Comparison of ENCODE assay signal across 12 cellular contexts in genomic region chr17:38416840-38417209, GRCh38. TPM values are rescaled to one million over a fixed set of nuclear protein-coding genes. Genes with fewer than 3 reads are reported as not detected.
DNase-seq lines count a peak whose midpoint lies in the region; ATAC-seq and TF ChIP-seq lines count a peak whose summit lies in the region.
"Had no signal": no experiment of that assay in that cellular context is flagged by ENCODE, and none has a peak within 500 bp of the region (broad histone marks: within the 10 kb centered on the region; RNA-seq: fewer than 3 reads in every experiment).

No MANE protein-coding gene starts in this region.

- peak overlapping the region in 9 of 11 experiments; percentile 13 to 99 (median 96); a peak in 16 of 22 replicates for H3K4me2 ChIP-seq in BLaER1 treated with 17β-estradiol and CSF1 and Interleukin-3, amounts not matched to agents 10 nM and 100 nM

- TF ChIP-seq CTCF in foreskin keratinocyte (conservative IDR thresholded peaks at IDR 0.05): no peak

- no peaks in the 10 kb centered on the region for H3K9me3 ChIP-seq in BLaER1 treated with 17β-estradiol and CSF1 and Interleukin-3, amounts not matched to agents 10 nM and 100 nM (replicated peaks in 1 of 11)
- H3K9me3 ChIP-seq: SJSA1 had no signal

- H3K4me3 ChIP-seq in BLaER1 treated with 17β-estradiol and CSF1 and Interleukin-3, amounts not matched to agents 10 nM and 100 nM: no peak overlapping the region
- H3K4me3 ChIP-seq in Jurkat, Clone E6-1 (ENCODE audit: low read length): no peak overlapping the region
- H3K4me3 ChIP-seq: SJSA1 had no signal

- H3K36me3 ChIP-seq in BLaER1 treated with 17β-estradiol and CSF1 and Interleukin-3, amounts not matched to agents 10 nM and 100 nM: no peaks in the 10 kb centered on the region
- H3K36me3 ChIP-seq: SJSA1 had no signal

- H4K20me1 ChIP-seq in BLaER1 treated with 17β-estradiol and CSF1 and Interleukin-3, amounts not matched to agents 10 nM and 100 nM: peaks cover 0 to 19% (median 0%) of the 10 kb centered on the region in 11 experiments; a peak in 2 of 22 replicates

- peaks cover 31 to 85% (median 69%) of the 10 kb centered on the region in 10 experiments for H3K4me1 ChIP-seq in BLaER1 treated with 17β-estradiol and CSF1 and Interleukin-3, amounts not matched to agents 10 nM and 100 nM
- H3K4me1 ChIP-seq in foreskin keratinocyte: peaks cover 3% of the 10 kb centered on the region

- peak overlapping the region in 1 of 11 experiments; percentile 86; a peak in 1 of 22 replicates for H3K9ac ChIP-seq in BLaER1 treated with 17β-estradiol and CSF1 and Interleukin-3, amounts not matched to agents 10 nM and 100 nM

- ATAC-seq in HG03159 (IDR thresholded peaks at IDR 0.05; ENCODE audit: unreplicated experiment) (no peak), foreskin keratinocyte (no peak)

- peak overlapping the region in 2 of 11 experiments; percentile 81 to 93; a peak in 4 of 22 replicates for H3K27ac ChIP-seq in BLaER1 treated with 17β-estradiol and CSF1 and Interleukin-3, amounts not matched to agents 10 nM and 100 nM
- no peak overlapping the region for H3K27ac ChIP-seq in foreskin keratinocyte
- H3K27ac ChIP-seq: SJSA1 had no signal

- DNase-seq in Jurkat, Clone E6-1 (ENCODE audit: low read depth, low spot score): peak; percentile 16
- DNase-seq in NCI-H69 (lab: John Stamatoyannopoulos, UW): peak; percentile 32
- DNase-seq in erythroblast (lab: John Stamatoyannopoulos, UW): peak; percentile 70 to 77
- DNase-seq in GM03348 (ENCODE audit: low spot score): no peak
- no peak for DNase-seq in foreskin keratinocyte
- DNase-seq in RPMI8226: no peak
- DNase-seq: midbrain, MM.1S, NCI-H774 had no signal

- H3K27me3 ChIP-seq in BLaER1 treated with 17β-estradiol and CSF1 and Interleukin-3, amounts not matched to agents 10 nM and 100 nM: peaks cover 29 to 46% (median 39%) of the 10 kb centered on the region in 11 experiments
- peaks cover 52% of the 10 kb centered on the region for H3K27me3 ChIP-seq in foreskin keratinocyte

- TF ChIP-seq POLR2A in erythroblast (IDR thresholded peaks at IDR 0.05; ENCODE audit: low read length): no peak

RNA-seq across cellular contexts. Expression of gene ARHGAP23, which starts 11.4 kb away (rescaled TPM):
- 4.6 TPM for polyA plus RNA-seq in Jurkat, Clone E6-1 (2012; ENCODE audit: insufficient read depth, insufficient read length)
- 46.2 and 49.4 TPM in 2 replicates for total RNA-seq in foreskin keratinocyte
- polyA plus RNA-seq in foreskin keratinocyte: 21.7 and 25.9 TPM in 2 replicates

Comparison
In these comparisons a context has a peak if more than half of its experiments do, and no peak if none do; other contexts are left out.
1. DNase-seq: peak in Jurkat, Clone E6-1 (single experiment), NCI-H69 (single experiment) and erythroblast (2 of 2); none in GM03348 (single experiment), foreskin keratinocyte (0 of 2) and RPMI8226 (single experiment).